Comparison of ENCODE assay signal across 14 cellular contexts in genomic region chr6:142507065-142507464, GRCh38.
DNase-seq lines count a peak whose midpoint lies in the region; ATAC-seq, FAIRE-seq and TF ChIP-seq lines count a peak whose summit lies in the region.
"Had no signal": no experiment of that assay in that cellular context is flagged by ENCODE, and none has a peak within 500 bp of the region (broad histone marks: within the 10 kb centered on the region; RNA-seq: fewer than 3 reads in every experiment).

No MANE protein-coding gene starts in this region.

- no peak overlapping the region for H3K27ac ChIP-seq in HepG2 (ENCODE audit: extremely low read length, insufficient read depth, low read length)
- no peak overlapping the region for H3K27ac ChIP-seq in right lobe of liver
- no peak overlapping the region for H3K27ac ChIP-seq in gastroesophageal sphincter
- H3K27ac ChIP-seq in trophoblast cell (ENCODE audit: low read depth, low read length) = no peak overlapping the region
- H3K27ac ChIP-seq: 22Rv1 had no signal

- H4K91ac ChIP-seq in trophoblast cell (ENCODE audit: low read depth, low read length) = no peak overlapping the region

- POLR2A ChIA-PET in HepG2 (lab: Yijun Ruan, JAX) = no interaction called here

- TF ChIP-seq EP300 in HepG2 (IDR thresholded peaks at IDR 0.05; ENCODE audit: low read depth in 2 of 2, low read length in 2 of 2) (no peak), HepG2 (CRISPR knock-in tag; IDR thresholded peaks at IDR 0.05; ENCODE audit: borderline replicate concordance) (no peak), gastroesophageal sphincter (IDR thresholded peaks at IDR 0.05) (no peak)

- H3K14ac ChIP-seq in trophoblast cell (ENCODE audit: low read length) = no peak overlapping the region

- H3K18ac ChIP-seq in trophoblast cell (ENCODE audit: low read length) = no peak overlapping the region

- H3K4ac ChIP-seq in trophoblast cell (ENCODE audit: low read depth, low read length) = no peak overlapping the region

- H3K4me1 ChIP-seq in HepG2 (ENCODE audit: insufficient read depth, low read length) (no peaks in the 10 kb centered on the region), right lobe of liver (no peaks in the 10 kb centered on the region), gastroesophageal sphincter (no peaks in the 10 kb centered on the region), trophoblast cell (ENCODE audit: control insufficient read depth in 1 of 2, insufficient read depth in 2 of 2, low read length in 2 of 2) (peaks cover 5 to 6% of the 10 kb centered on the region in 2 experiments)
- H3K4me1 ChIP-seq: HAP-1 had no signal

- BruUV-seq in HepG2 (replicated peaks; lab: Mats Ljungman, UMichigan) = no TSS peak

- H3K9me3 ChIP-seq in HepG2 (ENCODE audit: low read length) = peaks cover 6% of the 10 kb centered on the region; the same call in 1 of the 2 replicates
- no peaks in the 10 kb centered on the region for H3K9me3 ChIP-seq in right lobe of liver
- H3K9me3 ChIP-seq in gastroesophageal sphincter = peaks cover 0 to 19% (median 0%) of the 10 kb centered on the region in 3 donors
- H3K9me3 ChIP-seq in trophoblast cell (ENCODE audit: insufficient read depth, low read depth, low read length) = no peaks in the 10 kb centered on the region
- H3K9me3 ChIP-seq: HAP-1 had no signal

- no peak overlapping the region for H2BK120ac ChIP-seq in trophoblast cell (ENCODE audit: insufficient read depth, low read length, poor library complexity)

- H3K4me2 ChIP-seq in HepG2 (ENCODE audit: low read depth, low read length) (no peak overlapping the region), trophoblast cell (ENCODE audit: low read length) (no peak overlapping the region)

- TF ChIP-seq POLR2A in HepG2 (IDR thresholded peaks at IDR 0.05; ENCODE audit: insufficient read depth in 1 of 2, low read depth in 2 of 2, low read length in 2 of 2) (no peak), right lobe of liver (IDR thresholded peaks at IDR 0.05) (no peak), gastroesophageal sphincter (IDR thresholded peaks at IDR 0.05) (no peak)

- no peak overlapping the region for H2AK5ac ChIP-seq in trophoblast cell (ENCODE audit: low read length)

- no peak overlapping the region for H2AFZ ChIP-seq in HepG2 (ENCODE audit: low read length)
- H2AFZ ChIP-seq in trophoblast cell (ENCODE audit: insufficient read depth, low read length, poor library complexity) = no peak overlapping the region

- no peak overlapping the region for H4K8ac ChIP-seq in trophoblast cell (ENCODE audit: low read depth, low read length)

- H3K36me3 ChIP-seq in HepG2 (replicated peaks in 1 of 2; ENCODE audit: control insufficient read depth in 1 of 2, insufficient read depth in 2 of 2, low read length in 2 of 2) (no peaks in the 10 kb centered on the region), right lobe of liver (no peaks in the 10 kb centered on the region), gastroesophageal sphincter (no peaks in the 10 kb centered on the region), trophoblast cell (ENCODE audit: control insufficient read depth in 1 of 2, insufficient read depth in 2 of 2, low read length in 2 of 2) (no peaks in the 10 kb centered on the region)
- H3K36me3 ChIP-seq: HAP-1 had no signal

- H3K79me1 ChIP-seq in trophoblast cell (ENCODE audit: low read length) = no peaks in the 10 kb centered on the region

- TF ChIP-seq CTCF in HepG2 (CRISPR knock-in tag; IDR thresholded peaks at IDR 0.05) = no peak
- TF ChIP-seq CTCF in right lobe of liver (IDR thresholded peaks at IDR 0.05) = no peak
- TF ChIP-seq CTCF in gastroesophageal sphincter (IDR thresholded peaks at IDR 0.05) = no peak

- no peak overlapping the region for H4K12ac ChIP-seq in trophoblast cell (ENCODE audit: low read depth, low read length)

- intact Hi-C loops in HepG2 (cut with micrococcal nuclease; ENCODE audit: unreplicated experiment) (no loop called here), right lobe of liver (cut with DNase I) (no loop called here)

- H3K79me2 ChIP-seq in HepG2 (ENCODE audit: insufficient read depth, low read length) = no peaks in the 10 kb centered on the region
- no peaks in the 10 kb centered on the region for H3K79me2 ChIP-seq in trophoblast cell (ENCODE audit: control insufficient read depth, insufficient read depth, low read length, poor library complexity)

- no peak overlapping the region for H2BK5ac ChIP-seq in trophoblast cell (ENCODE audit: low read depth, low read length, poor library complexity)

- no peak for FAIRE-seq in HepG2 (lab: Jason Lieb, UNC)
- FAIRE-seq: GM12878, GM18507, H1 had no signal

- H3K4me3 ChIP-seq in HepG2 (replicated peaks in 1 of 3; ENCODE audit: insufficient read depth in 1 of 3, low read depth in 2 of 3, low read length in 3 of 3) (no peak overlapping the region), right lobe of liver (no peak overlapping the region), gastroesophageal sphincter (no peak overlapping the region), trophoblast cell (ENCODE audit: low read depth, low read length) (no peak overlapping the region)
- H3K4me3 ChIP-seq: GM12878, HAP-1 had no signal

- CTCF ChIA-PET in HepG2 (lab: Yijun Ruan, JAX; ENCODE audit: low intra/inter-chr PET ratio, low total read pairs) = no interaction called here

- 31% methylated on average over 4 of the region's 4 CpGs for WGBS in HepG2 (ENCODE audit: low lambda C conversion rate)
- WGBS in right lobe of liver (ENCODE audit: insufficient coverage, low coverage, low lambda C conversion rate, missing lambda C conversion rate) = 75% methylated on average over 2 of the region's 4 CpGs
- 63% methylated on average over 1 of the region's 4 CpGs; no CpG with 5 or more reads in 1 of the 2 donors for WGBS in gastroesophageal sphincter (ENCODE audit: low coverage in 1 of 2), 2 donors
- no CpG with 5 or more reads among the region's 4 CpGs for WGBS in trophoblast cell (ENCODE audit: extremely low coverage, insufficient coverage, insufficient read length)

- ATAC-seq in HepG2 (peak; percentile 60), right lobe of liver (no peak), gastroesophageal sphincter (peak; percentile 22), GM18519 (IDR thresholded peaks at IDR 0.05; ENCODE audit: low FRiP score, unreplicated experiment) (no peak)
- ATAC-seq: CD8-positive, alpha-beta T cell; GM12878 had no signal

- no peak overlapping the region for H3K9ac ChIP-seq in HepG2 (ENCODE audit: insufficient read depth, low read depth, low read length)
- no peak overlapping the region for H3K9ac ChIP-seq in trophoblast cell (ENCODE audit: low read length)

- H4K20me1 ChIP-seq in HepG2 (ENCODE audit: insufficient read depth, low read length) = no peaks in the 10 kb centered on the region

- H2BK12ac ChIP-seq in trophoblast cell (ENCODE audit: low read length) = no peak overlapping the region

- H3K27me3 ChIP-seq in HepG2 (ENCODE audit: control insufficient read depth in 1 of 2, insufficient read depth in 2 of 2, low read length in 2 of 2) (peaks cover 0 to 3% of the 10 kb centered on the region in 2 experiments; a peak in 2 of 5 replicates), right lobe of liver (no peaks in the 10 kb centered on the region), gastroesophageal sphincter (no peaks in the 10 kb centered on the region), trophoblast cell (ENCODE audit: insufficient read depth, low read length) (no peaks in the 10 kb centered on the region)

- H3K23ac ChIP-seq in trophoblast cell (ENCODE audit: low read length) = no peak overlapping the region

- in situ Hi-C loops in HepG2 (cut with HindIII; ENCODE audit: extremely low pct_ligation_motif_present, low pct_unique_long_range_greater_than_20kb) = no loop called here

- DNase-seq in HepG2 (ENCODE audit: low spot score) = no peak
- no peak for DNase-seq in right lobe of liver
- DNase-seq in trophoblast cell = peak; percentile 22 to 45
- no peak for DNase-seq in midbrain (lab: John Stamatoyannopoulos, UW)
- DNase-seq in stimulated activated CD4-positive, alpha-beta T cell treated with anti-CD3 and anti-CD28 coated beads, Interleukin-4, amount 100 ng/mL, for 4 hours = no peak
- DNase-seq: CD8-positive, alpha-beta T cell; DMS53 had no signal

- no peak for TF ChIP-seq RAD21 in HepG2 (CRISPR knock-in tag; IDR thresholded peaks at IDR 0.05)

TF ChIP-seq in HepG2, 621 proteins besides CTCF, POLR2A, EP300 and RAD21 (continues in another document):
- TF ChIP-seq ZMYM3 (CRISPR knock-in tag; IDR thresholded peaks at IDR 0.05) (no peak), KLF11 (CRISPR knock-in tag; IDR thresholded peaks at IDR 0.05) (no peak), PLSCR1 (CRISPR knock-in tag; IDR thresholded peaks at IDR 0.05; ENCODE audit: borderline replicate concordance) (no peak), ZNF263 (CRISPR knock-in tag; IDR thresholded peaks at IDR 0.05) (no peak), PRMT3 (CRISPR knock-in tag; IDR thresholded peaks at IDR 0.05; ENCODE audit: borderline replicate concordance, low read depth) (no peak), ZNF33B (CRISPR knock-in tag; IDR thresholded peaks at IDR 0.05) (no peak), GFI1 (CRISPR knock-in tag; IDR thresholded peaks at IDR 0.05; ENCODE audit: borderline replicate concordance) (no peak), E2F1 (CRISPR knock-in tag; IDR thresholded peaks at IDR 0.05) (no peak), NAIF1 (CRISPR knock-in tag; IDR thresholded peaks at IDR 0.05; ENCODE audit: borderline replicate concordance) (no peak), CENPBD1 (CRISPR knock-in tag; IDR thresholded peaks at IDR 0.05; ENCODE audit: borderline replicate concordance, low read depth) (no peak), ZNF878 (CRISPR knock-in tag; IDR thresholded peaks at IDR 0.05) (no peak)

Comparison
In these comparisons a context has a peak if more than half of its experiments do, and no peak if none do; other contexts are left out.
1. ATAC-seq: peak in HepG2 (single experiment) and gastroesophageal sphincter (single experiment); none in right lobe of liver (0 of 4) and GM18519 (single experiment).
2. DNase-seq: peak in trophoblast cell (2 of 2); none in HepG2 (single experiment), right lobe of liver (0 of 3), midbrain (single experiment) and stimulated activated CD4-positive, alpha-beta T cell treated with anti-CD3 and anti-CD28 coated beads, Interleukin-4, amount 100 ng/mL, for 4 hours (0 of 2).